Comparison of ENCODE assay signal across 8 cellular contexts in the genomic region with DNA sequence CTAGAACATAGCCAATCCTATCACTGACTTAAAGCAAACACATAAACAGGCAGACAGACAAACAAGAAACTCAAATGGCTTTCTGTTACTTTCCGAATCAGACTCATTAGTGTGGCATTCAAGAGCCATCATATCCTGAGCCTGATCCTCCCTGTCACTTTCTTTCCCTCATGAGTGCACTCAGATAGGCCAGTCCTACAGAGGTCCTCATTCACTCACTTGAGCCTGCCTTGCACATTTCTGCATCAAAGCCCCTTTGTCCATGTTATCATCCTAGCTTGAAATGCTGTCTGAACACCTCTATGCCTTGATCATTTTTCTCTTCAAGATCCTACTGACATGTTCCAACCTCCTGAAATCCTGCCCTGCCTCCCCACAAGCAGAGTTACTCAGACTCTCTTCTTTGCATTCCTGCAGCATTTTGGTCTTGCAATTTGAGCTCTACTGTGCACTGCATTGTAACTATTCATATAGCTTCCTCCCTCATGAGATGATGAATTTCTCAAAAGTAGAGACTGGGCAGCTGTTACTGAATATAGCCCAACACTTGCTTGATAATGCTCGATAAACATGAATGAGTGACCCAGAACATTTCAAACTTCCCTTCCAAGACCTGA.
DNase-seq lines count a peak whose midpoint lies in the region; ATAC-seq, FAIRE-seq and TF ChIP-seq lines count a peak whose summit lies in the region.

No MANE protein-coding gene starts in this region.

- no peak for TF ChIP-seq POLR2A in H1 (IDR thresholded peaks at IDR 0.05; ENCODE audit: control extremely low read depth in 1 of 2, low read depth in 2 of 2, low read length in 2 of 2)

- H3K27ac Mint-ChIP-seq in activated CD4-positive, alpha-beta T cell treated with anti-CD3 and anti-CD28 coated beads, Interleukin-2, amount 10 ng/mL, durations not matched to agents 24 days and 14 days: peak overlapping the region; percentile 1
- H3K27ac Mint-ChIP-seq in Calu3 (ENCODE audit: unreplicated experiment): no peak overlapping the region
- no peak overlapping the region for H3K27ac Mint-ChIP-seq in activated T-cell treated with anti-CD3 and anti-CD28 coated beads, Interleukin-2, amount 50 U/mL, for 24 hours

- no peak overlapping the region for H3K23ac ChIP-seq in H1 (ENCODE audit: insufficient read length)

- H3K9me2 ChIP-seq in PC-9 (ENCODE audit: insufficient read depth): no peaks in the 10 kb centered on the region

- no peak overlapping the region for H3K9ac ChIP-seq in H1 (replicated peaks in 1 of 4; ENCODE audit: extremely low read depth in 1 of 4, low read depth in 3 of 4, low read length in 3 of 4)

- no peak overlapping the region for H2BK5ac ChIP-seq in H1 (ENCODE audit: low read depth, low read length)

- CTCF ChIA-PET in H1 (lab: Charles Lee; ENCODE audit: partially characterized antibody): interaction anchor here (0.5 to 8.4 kb wide), 23 partner anchors 8 to 276 kb away, joined by 3 to 127 read pairs (median 3); no protein-coding TSS in a partner anchor
- CTCF ChIA-PET in Calu3 (lab: Charles Lee): interaction anchor here (1.7 kb wide), 1 partner anchor 151 kb away, joined by 5 read pairs; no protein-coding TSS in a partner anchor
- CTCF ChIA-PET in PC-9 (lab: Charles Lee): interaction anchor here (0.7 to 1.2 kb wide), 2 partner anchors 63 to 224 kb away, joined by 3 to 6 read pairs; no protein-coding TSS in a partner anchor

- H3K4me1 ChIP-seq in H1 (replicated peaks in 1 of 4; ENCODE audit: control insufficient read depth in 3 of 4, insufficient read depth in 4 of 4, low read length in 3 of 4) (peaks cover 0 to 7% (median 3%) of the 10 kb centered on the region in 4 experiments; a peak in 4 of 7 replicates), PC-9 (replicated peaks; ENCODE audit: insufficient read depth) (peaks cover 22% of the 10 kb centered on the region)

- H3K9me3 ChIP-seq in H1 (ENCODE audit: insufficient read depth in 2 of 2, low read depth in 1 of 2, low read length in 1 of 2) (no peaks in the 10 kb centered on the region), PC-9 (ENCODE audit: insufficient read depth, low read depth) (no peaks in the 10 kb centered on the region)

- 92% methylated on average over 2 of the region's 2 CpGs; no CpG with 5 or more reads in 1 of the 2 experiments for WGBS in H1 (ENCODE audit: extremely low coverage in 1 of 2, insufficient coverage in 1 of 2, insufficient read length in 1 of 2, insufficient replicate concordance in 2 of 2, low coverage in 1 of 2, low lambda C conversion rate in 2 of 2, missing lambda C conversion rate in 1 of 2), 2 experiments

- H3K9me3 Mint-ChIP-seq in activated CD4-positive, alpha-beta T cell treated with anti-CD3 and anti-CD28 coated beads, Interleukin-2, amount 10 ng/mL, durations not matched to agents 24 days and 14 days: no peaks in the 10 kb centered on the region
- H3K9me3 Mint-ChIP-seq in Calu3 (ENCODE audit: low read depth, unreplicated experiment): no peaks in the 10 kb centered on the region
- H3K9me3 Mint-ChIP-seq in activated T-cell treated with anti-CD3 and anti-CD28 coated beads, Interleukin-2, amount 50 U/mL, for 24 hours: no peaks in the 10 kb centered on the region

- H3K27ac ChIP-seq in H1 (ENCODE audit: low read depth, low read length) (no peak overlapping the region), temporal lobe (ENCODE audit: low read depth, low read length) (peak overlapping the region; percentile 49), PC-9 (no peak overlapping the region)

- no peak overlapping the region for H2BK20ac ChIP-seq in H1 (ENCODE audit: low read length)

- no peak overlapping the region for H3K56ac ChIP-seq in H1 (replicated peaks; ENCODE audit: insufficient read length, low read depth, low read length)

- TF ChIP-seq RAD21 in H1 (IDR thresholded peaks at IDR 0.05 in 1 of 2, conservative IDR thresholded peaks at IDR 0.05 in 1 of 2; ENCODE audit: low read depth in 2 of 2, low read length in 2 of 2): 0 out of 4 replicates have a peak, but pooled peaks of 1 of the 2 experiments have one; percentile 6

- no peaks in the 10 kb centered on the region for H3K36me3 ChIP-seq in H1 (ENCODE audit: control insufficient read depth in 2 of 4, insufficient read depth in 4 of 4, low read length in 3 of 4)
- no peaks in the 10 kb centered on the region for H3K36me3 ChIP-seq in PC-9 (ENCODE audit: low read depth)

- no peak overlapping the region for H2BK120ac ChIP-seq in H1 (replicated peaks; ENCODE audit: low read depth, low read length)

- no peak for DNase-seq in activated CD4-positive, alpha-beta T cell treated with anti-CD3 and anti-CD28 coated beads, Interleukin-2, amount 10 ng/mL, durations not matched to agents 24 days and 14 days
- DNase-seq in activated CD4-positive, alpha-beta T cell treated with anti-CD3 and anti-CD28 coated beads for 48 hours: no peak
- DNase-seq in H1 (ENCODE audit: low read depth in 1 of 2, low spot score in 2 of 2) (no peak), Calu3 (no peak), PC-9 (no peak)
- no peak for DNase-seq in activated T-cell treated with anti-CD3 and anti-CD28 coated beads, Interleukin-2, amount 50 U/mL, for 24 hours

- H3K79me1 ChIP-seq in H1 (ENCODE audit: low read depth, low read length): peaks cover 2% of the 10 kb centered on the region; the same call in 1 of the 2 replicates

- 0 out of 2 replicates have a peak overlapping the region, but pooled peaks have one; percentile 47 for H2BK15ac ChIP-seq in H1 (ENCODE audit: low read length)

- H3K4me3 ChIP-seq in H1 (ENCODE audit: extremely low read depth in 1 of 4, insufficient read depth in 2 of 4, low read depth in 3 of 4, low read length in 4 of 4): no peak overlapping the region
- H3K4me3 ChIP-seq in PC-9: no peak overlapping the region

- H3K27me3 ChIP-seq in H1 (replicated peaks in 1 of 4; ENCODE audit: control insufficient read depth in 3 of 4, extremely low read depth in 1 of 4, insufficient read depth in 3 of 4, low read length in 3 of 4) (no peaks in the 10 kb centered on the region), PC-9 (ENCODE audit: insufficient read depth, low read depth) (no peaks in the 10 kb centered on the region)

- peaks cover 19% of the 10 kb centered on the region for H3K4me1 Mint-ChIP-seq in activated CD4-positive, alpha-beta T cell treated with anti-CD3 and anti-CD28 coated beads, Interleukin-2, amount 10 ng/mL, durations not matched to agents 24 days and 14 days
- H3K4me1 Mint-ChIP-seq in Calu3 (ENCODE audit: low read depth, unreplicated experiment): no peaks in the 10 kb centered on the region
- peaks cover 9% of the 10 kb centered on the region for H3K4me1 Mint-ChIP-seq in activated T-cell treated with anti-CD3 and anti-CD28 coated beads, Interleukin-2, amount 50 U/mL, for 24 hours (ENCODE audit: low read depth)

- no peak overlapping the region for H4K91ac ChIP-seq in H1 (replicated peaks; ENCODE audit: insufficient read length, low read length)

- peak; percentile 10 for ATAC-seq in HG03558 (IDR thresholded peaks at IDR 0.05; ENCODE audit: extremely low read depth, unreplicated experiment)

- H3K4me3 Mint-ChIP-seq in activated CD4-positive, alpha-beta T cell treated with anti-CD3 and anti-CD28 coated beads, Interleukin-2, amount 10 ng/mL, durations not matched to agents 24 days and 14 days: no peak overlapping the region
- no peak overlapping the region for H3K4me3 Mint-ChIP-seq in Calu3 (ENCODE audit: low read depth, unreplicated experiment)
- H3K4me3 Mint-ChIP-seq in activated T-cell treated with anti-CD3 and anti-CD28 coated beads, Interleukin-2, amount 50 U/mL, for 24 hours: no peak overlapping the region

- TF ChIP-seq EP300 in H1 (IDR thresholded peaks at IDR 0.05; ENCODE audit: borderline replicate concordance in 1 of 2, low read depth in 2 of 2, low read length in 2 of 2): no peak

- no peaks in the 10 kb centered on the region for H3K79me2 ChIP-seq in H1 (ENCODE audit: control insufficient read depth in 1 of 2, insufficient read depth in 2 of 2, low read length in 2 of 2)
- no peaks in the 10 kb centered on the region for H3K79me2 ChIP-seq in PC-9 (ENCODE audit: low read depth)

- H3K23me2 ChIP-seq in H1 (ENCODE audit: low read depth, low read length): no peaks in the 10 kb centered on the region

- H2AFZ ChIP-seq in H1 (ENCODE audit: low read length) (no peak overlapping the region), PC-9 (no peak overlapping the region)

- POLR2A ChIA-PET in H1 (lab: Charles Lee; ENCODE audit: partially characterized antibody) (interaction anchor here (1.0 kb wide), 1 partner anchor 8 kb away, joined by 3 read pairs; no protein-coding TSS in a partner anchor), PC-9 (lab: Charles Lee; ENCODE audit: unreplicated experiment) (interaction anchor here (0.6 kb wide), 2 partner anchors 56 to 130 kb away, joined by 3 to 6 read pairs; no protein-coding TSS in a partner anchor)

- no TSS peak for BruUV-seq in Calu3 (replicated peaks; lab: Mats Ljungman, UMichigan)
- no TSS peak for BruUV-seq in PC-9 (replicated peaks; lab: Mats Ljungman, UMichigan)

- H2BK12ac ChIP-seq in H1 (ENCODE audit: low read depth, low read length): no peak overlapping the region

- no peak for TF ChIP-seq CTCF in H1 (IDR thresholded peaks at IDR 0.05; ENCODE audit: control extremely low read depth in 1 of 3, insufficient read depth in 1 of 3, low read depth in 1 of 3, low read length in 3 of 3)
- no peak for TF ChIP-seq CTCF in Calu3 (IDR thresholded peaks at IDR 0.05; ENCODE audit: unreplicated experiment)
- TF ChIP-seq CTCF in PC-9 (conservative IDR thresholded peaks at IDR 0.05): no peak

- H3K14ac ChIP-seq in H1 (ENCODE audit: insufficient read length): no peak overlapping the region

- no peak for FAIRE-seq in H1 (lab: Jason Lieb, UNC)

- H2AK5ac ChIP-seq in H1 (ENCODE audit: low read depth, low read length): no peak overlapping the region

- no peaks in the 10 kb centered on the region for H3K36me3 Mint-ChIP-seq in activated CD4-positive, alpha-beta T cell treated with anti-CD3 and anti-CD28 coated beads, Interleukin-2, amount 10 ng/mL, durations not matched to agents 24 days and 14 days (ENCODE audit: low read depth)
- H3K36me3 Mint-ChIP-seq in Calu3 (ENCODE audit: insufficient read depth, unreplicated experiment): no peaks in the 10 kb centered on the region
- H3K36me3 Mint-ChIP-seq in activated T-cell treated with anti-CD3 and anti-CD28 coated beads, Interleukin-2, amount 50 U/mL, for 24 hours (ENCODE audit: low read depth): no peaks in the 10 kb centered on the region

- intact Hi-C loops in activated CD4-positive, alpha-beta T cell treated with anti-CD3 and anti-CD28 coated beads, Interleukin-2, amount 10 ng/mL, durations not matched to agents 24 days and 14 days (cut with micrococcal nuclease): no loop called here
- intact Hi-C loops in Calu3 (cut with micrococcal nuclease; ENCODE audit: unreplicated experiment): no loop called here
- intact Hi-C loops in PC-9 (cut with micrococcal nuclease; ENCODE audit: unreplicated experiment): no loop called here

- no peaks in the 10 kb centered on the region; the same call in none of the 2 replicates for H3F3A ChIP-seq in PC-9 (ENCODE audit: insufficient read depth, low read depth)

- no peak overlapping the region for H3K4me2 ChIP-seq in H1 (ENCODE audit: insufficient read depth in 1 of 2, low read depth in 2 of 2, low read length in 2 of 2)
- H3K4me2 ChIP-seq in PC-9: no peak overlapping the region

- H3K18ac ChIP-seq in H1 (ENCODE audit: extremely low read depth, low read length): no peak overlapping the region

- no peak overlapping the region for H3K4ac ChIP-seq in H1 (replicated peaks; ENCODE audit: insufficient read length, low read depth, low read length)

- H4K20me1 ChIP-seq in H1 (replicated peaks in 1 of 2; ENCODE audit: control insufficient read depth in 1 of 2, insufficient read depth in 2 of 2, low read length in 2 of 2): no peaks in the 10 kb centered on the region
- no peaks in the 10 kb centered on the region for H4K20me1 ChIP-seq in PC-9 (ENCODE audit: insufficient read depth)

- no peaks in the 10 kb centered on the region for H3K27me3 Mint-ChIP-seq in activated CD4-positive, alpha-beta T cell treated with anti-CD3 and anti-CD28 coated beads, Interleukin-2, amount 10 ng/mL, durations not matched to agents 24 days and 14 days
- peaks cover 2% of the 10 kb centered on the region for H3K27me3 Mint-ChIP-seq in Calu3 (ENCODE audit: unreplicated experiment)
- H3K27me3 Mint-ChIP-seq in activated T-cell treated with anti-CD3 and anti-CD28 coated beads, Interleukin-2, amount 50 U/mL, for 24 hours: no peaks in the 10 kb centered on the region

- no peak overlapping the region for H4K8ac ChIP-seq in H1 (ENCODE audit: extremely low read depth, insufficient read depth, low read length)

- no peak overlapping the region for H4K5ac ChIP-seq in H1 (ENCODE audit: insufficient read length, low read depth, low read length)
